ENCODE assay signal across 25 cellular contexts in genomic region chr9:6187272-6187671, GRCh38. TPM values are rescaled to one million over a fixed set of nuclear protein-coding genes. Genes with fewer than 3 reads are reported as not detected.
"Had no signal": no experiment of that assay in that cellular context is flagged by ENCODE, and none has a peak within 500 bp of the region (broad histone marks: within the 10 kb centered on the region; RNA-seq: fewer than 3 reads in every experiment).

No MANE protein-coding gene starts in this region.

- H3K36me3 Mint-ChIP-seq: T-cell had no signal

- H3K27ac Mint-ChIP-seq: T-cell; T-helper 1 cell treated with Interleukin-12 subunit alpha and Interleukin-12 subunit beta and Interleukin-4 antibody, amounts not matched to agents 30 μg/mL and 1 μg/mL, for 36 hours had no signal

- H3K36me3 ChIP-seq: MG63, Peyer's patch, SJCRH30 had no signal

- H3K27me3 ChIP-seq: MG63, Peyer's patch, SJCRH30 had no signal

- H3K4me3 ChIP-seq: MG63, PC-9, Peyer's patch, SJCRH30 had no signal

- H3K4me2 ChIP-seq: PC-9 had no signal

- ATAC-seq: Right ventricle myocardium inferior, T-cell had no signal

- H3K27ac ChIP-seq: PC-9, Peyer's patch, SJCRH30 had no signal

- H3K9me3 ChIP-seq: MG63, Peyer's patch, SJCRH30 had no signal

- H3K4me1 ChIP-seq: Peyer's patch, SJCRH30 had no signal

- H2AFZ ChIP-seq: PC-9 had no signal

- H3K9me3 Mint-ChIP-seq: T-cell; T-helper 1 cell treated with Interleukin-12 subunit alpha and Interleukin-12 subunit beta and Interleukin-4 antibody, amounts not matched to agents 30 μg/mL and 1 μg/mL, for 36 hours had no signal

- DNase-seq: Karpas-422, KG1, MG63, NCI-H1092, NCI-H1436, NCI-H1694, NCI-H187 treated with DMSO at 0.1 percent for 48 hours, NCI-H2081, NCI-H2107, NCI-H2171, NCI-H226, NCI-H446, NCI-H510A, NCI-H524 treated with DMSO at 0.1 percent for 48 hours, NCI-H69, NCI-H774, PC-9, Peyer's patch, SHP77 treated with DMSO at 0.1 percent for 48 hours, SJCRH30, SW 1271, T-cell had no signal

- H3K4me3 Mint-ChIP-seq: T-cell; T-helper 1 cell treated with Interleukin-12 subunit alpha and Interleukin-12 subunit beta and Interleukin-4 antibody, amounts not matched to agents 30 μg/mL and 1 μg/mL, for 36 hours had no signal

RNA-seq across cellular contexts. Expression of gene IL33, which starts 28.3 kb away (rescaled TPM):
- total RNA-seq: OCI-LY7, PC-9 had no signal
